Comparison of ENCODE assay signal across 12 cellular contexts in genomic region chr7:81111358-81111757, GRCh38.
DNase-seq lines count a peak whose midpoint lies in the region; TF ChIP-seq lines count a peak whose summit lies in the region.
"Had no signal": no experiment of that assay in that cellular context is flagged by ENCODE, and none has a peak within 500 bp of the region (broad histone marks: within the 10 kb centered on the region; RNA-seq: fewer than 3 reads in every experiment).

No MANE protein-coding gene starts in this region.

- H3K27ac ChIP-seq in RWPE1, result no peak overlapping the region
- H3K27ac ChIP-seq in rectal smooth muscle tissue (ENCODE audit: low read depth, low read length), result peak overlapping the region; percentile 53
- H3K27ac ChIP-seq: esophagus squamous epithelium had no signal

- H3K27me3 ChIP-seq in rectal smooth muscle tissue (ENCODE audit: control insufficient read depth, insufficient read depth, low read length), result no peaks in the 10 kb centered on the region
- H3K27me3 ChIP-seq: esophagus squamous epithelium had no signal

- no peaks in the 10 kb centered on the region for H3K27me3 Mint-ChIP-seq in activated naive CD4-positive, alpha-beta T cell treated with anti-CD3 and anti-CD28 coated beads, Interleukin-2, amount 10 ng/mL, durations not matched to agents 7 days and 5 days
- H3K27me3 Mint-ChIP-seq: activated CD4-positive, alpha-beta T cell treated with anti-CD3 and anti-CD28 coated beads, Interleukin-2, amount 10 ng/mL, durations not matched to agents 7 days and 5 days; activated naive CD8-positive, alpha-beta T cell treated with anti-CD3 and anti-CD28 coated beads, Interleukin-2, amount 10 ng/mL, durations not matched to agents 7 days and 5 days had no signal

- CTCF ChIA-PET in RWPE1 (lab: Yijun Ruan, JAX), result no interaction called here
- CTCF ChIA-PET in activated naive CD4-positive, alpha-beta T cell treated with anti-CD3 and anti-CD28 coated beads, Interleukin-2, amount 10 ng/mL, durations not matched to agents 7 days and 5 days (lab: Charles Lee), result no interaction called here

- no peaks in the 10 kb centered on the region for H3K36me3 Mint-ChIP-seq in activated naive CD4-positive, alpha-beta T cell treated with anti-CD3 and anti-CD28 coated beads, Interleukin-2, amount 10 ng/mL, durations not matched to agents 7 days and 5 days
- H3K36me3 Mint-ChIP-seq: activated naive CD8-positive, alpha-beta T cell treated with anti-CD3 and anti-CD28 coated beads, Interleukin-2, amount 10 ng/mL, durations not matched to agents 7 days and 5 days had no signal

- POLR2A ChIA-PET in RWPE1 (lab: Yijun Ruan, JAX; ENCODE audit: low non-redundant PET), result no interaction called here

- H3K4me1 Mint-ChIP-seq in activated naive CD4-positive, alpha-beta T cell treated with anti-CD3 and anti-CD28 coated beads, Interleukin-2, amount 10 ng/mL, durations not matched to agents 7 days and 5 days, result no peaks in the 10 kb centered on the region
- H3K4me1 Mint-ChIP-seq: activated CD4-positive, alpha-beta T cell treated with anti-CD3 and anti-CD28 coated beads, Interleukin-2, amount 10 ng/mL, durations not matched to agents 7 days and 5 days had no signal

- no peak overlapping the region for H3K9ac ChIP-seq in rectal smooth muscle tissue (ENCODE audit: low read length)

- no peaks in the 10 kb centered on the region for H3K36me3 ChIP-seq in rectal smooth muscle tissue (ENCODE audit: control insufficient read depth, insufficient read depth, low read length)
- H3K36me3 ChIP-seq: esophagus squamous epithelium had no signal

- no peaks in the 10 kb centered on the region for H3K9me3 Mint-ChIP-seq in activated naive CD4-positive, alpha-beta T cell treated with anti-CD3 and anti-CD28 coated beads, Interleukin-2, amount 10 ng/mL, durations not matched to agents 7 days and 5 days
- H3K9me3 Mint-ChIP-seq: activated CD4-positive, alpha-beta T cell treated with anti-CD3 and anti-CD28 coated beads, Interleukin-2, amount 10 ng/mL, durations not matched to agents 7 days and 5 days; activated naive CD8-positive, alpha-beta T cell treated with anti-CD3 and anti-CD28 coated beads, Interleukin-2, amount 10 ng/mL, durations not matched to agents 7 days and 5 days had no signal

- H3K4me3 Mint-ChIP-seq in activated naive CD4-positive, alpha-beta T cell treated with anti-CD3 and anti-CD28 coated beads, Interleukin-2, amount 10 ng/mL, durations not matched to agents 7 days and 5 days, result no peak overlapping the region
- H3K4me3 Mint-ChIP-seq: activated CD4-positive, alpha-beta T cell treated with anti-CD3 and anti-CD28 coated beads, Interleukin-2, amount 10 ng/mL, durations not matched to agents 7 days and 5 days; activated naive CD8-positive, alpha-beta T cell treated with anti-CD3 and anti-CD28 coated beads, Interleukin-2, amount 10 ng/mL, durations not matched to agents 7 days and 5 days had no signal

- H3K4me3 ChIP-seq in fibroblast of mammary gland (ENCODE audit: control insufficient read depth, low read depth, low read length) (no peak overlapping the region), rectal smooth muscle tissue (ENCODE audit: low read length) (no peak overlapping the region)
- H3K4me3 ChIP-seq: esophagus squamous epithelium had no signal

- no peak overlapping the region for H3K27ac Mint-ChIP-seq in activated naive CD4-positive, alpha-beta T cell treated with anti-CD3 and anti-CD28 coated beads, Interleukin-2, amount 10 ng/mL, durations not matched to agents 7 days and 5 days
- H3K27ac Mint-ChIP-seq: activated CD4-positive, alpha-beta T cell treated with anti-CD3 and anti-CD28 coated beads, Interleukin-2, amount 10 ng/mL, durations not matched to agents 7 days and 5 days; activated naive CD8-positive, alpha-beta T cell treated with anti-CD3 and anti-CD28 coated beads, Interleukin-2, amount 10 ng/mL, durations not matched to agents 7 days and 5 days had no signal

- DNase-seq in EL (peak; percentile 92), RWPE1 (ENCODE audit: low spot score) (peak; percentile 35), fibroblast of mammary gland (ENCODE audit: low read depth) (peak; percentile 93), midbrain (lab: John Stamatoyannopoulos, UW) (no peak), HT-29 (ENCODE audit: low spot score) (no peak)
- no peak for DNase-seq in stimulated activated CD4-positive, alpha-beta T cell treated with anti-CD3 and anti-CD28 coated beads, Interleukin-1b, Interleukin-23, amount 100 ng/mL, for 48 hours
- DNase-seq in activated naive CD4-positive, alpha-beta T cell treated with anti-CD3 and anti-CD28 coated beads, Interleukin-2, amount 10 ng/mL, durations not matched to agents 7 days and 5 days, result no peak
- DNase-seq: activated CD4-positive, alpha-beta T cell treated with anti-CD3 and anti-CD28 coated beads, Interleukin-2, amount 10 ng/mL, durations not matched to agents 7 days and 5 days; activated naive CD8-positive, alpha-beta T cell treated with anti-CD3 and anti-CD28 coated beads, Interleukin-2, amount 10 ng/mL, durations not matched to agents 7 days and 5 days; DMS153; esophagus squamous epithelium had no signal

- TF ChIP-seq CTCF in RWPE1 (conservative IDR thresholded peaks at IDR 0.05; ENCODE audit: low read depth), result no peak
- TF ChIP-seq CTCF in fibroblast of mammary gland (conservative IDR thresholded peaks at IDR 0.05; ENCODE audit: control insufficient read depth, insufficient read depth, low read depth, low read length), result no peak

- H3K4me1 ChIP-seq in rectal smooth muscle tissue (ENCODE audit: control insufficient read depth, insufficient read depth, low read length), result peaks cover 10% of the 10 kb centered on the region
- H3K4me1 ChIP-seq: esophagus squamous epithelium had no signal

Comparison
In these comparisons a context has a peak if more than half of its experiments do, and no peak if none do; other contexts are left out.
1. DNase-seq: peak in EL (single experiment), RWPE1 (single experiment) and fibroblast of mammary gland (single experiment); none in stimulated activated CD4-positive, alpha-beta T cell treated with anti-CD3 and anti-CD28 coated beads, Interleukin-1b, Interleukin-23, amount 100 ng/mL, for 48 hours (single experiment), activated naive CD4-positive, alpha-beta T cell treated with anti-CD3 and anti-CD28 coated beads, Interleukin-2, amount 10 ng/mL, durations not matched to agents 7 days and 5 days (single experiment), midbrain (single experiment) and HT-29 (single experiment).